Comparison of ENCODE assay signal across 8 cellular contexts in genomic region chr6:161370882-161371281, GRCh38.
DNase-seq lines count a peak whose midpoint lies in the region; ATAC-seq and TF ChIP-seq lines count a peak whose summit lies in the region.

No MANE protein-coding gene starts in this region.

- H3K4me3 Mint-ChIP-seq in activated CD4-positive, alpha-beta T cell treated with anti-CD3 and anti-CD28 coated beads, Interleukin-2, amount 10 ng/mL, durations not matched to agents 24 days and 14 days = no peak overlapping the region

- H3K27me3 Mint-ChIP-seq in activated CD4-positive, alpha-beta T cell treated with anti-CD3 and anti-CD28 coated beads, Interleukin-2, amount 10 ng/mL, durations not matched to agents 24 days and 14 days = no peaks in the 10 kb centered on the region

- H3K4me1 Mint-ChIP-seq in activated CD4-positive, alpha-beta T cell treated with anti-CD3 and anti-CD28 coated beads, Interleukin-2, amount 10 ng/mL, durations not matched to agents 24 days and 14 days = no peaks in the 10 kb centered on the region

- DNase-seq in BJ (ENCODE audit: low read depth) = no peak
- peak; percentile 7 for DNase-seq in NCI-H2227 treated with DMSO at 0.1 percent for 48 hours (lab: John Stamatoyannopoulos, UW)
- DNase-seq in activated CD4-positive, alpha-beta T cell treated with anti-CD3 and anti-CD28 coated beads, Interleukin-2, amount 10 ng/mL, durations not matched to agents 24 days and 14 days = peak; percentile 90
- DNase-seq in coronary artery (ENCODE audit: low spot score) = no peak
- DNase-seq in medulla oblongata (ENCODE audit: extremely low spot score) = peak; percentile 76
- DNase-seq in stimulated activated CD8-positive, alpha-beta memory T cell treated with anti-CD3 and anti-CD28 coated beads, Interleukin-2, amount 100 ng/mL, for 48 hours (ENCODE audit: low read depth in 2 of 2) = peak; percentile 29 to 39

- H3K27me3 ChIP-seq in BJ (ENCODE audit: control insufficient read depth, insufficient read depth, low read length) = no peaks in the 10 kb centered on the region

- H3K4me3 ChIP-seq in BJ (ENCODE audit: low read depth, low read length) = no peak overlapping the region
- no peak overlapping the region for H3K4me3 ChIP-seq in coronary artery

- intact Hi-C loops in activated CD4-positive, alpha-beta T cell treated with anti-CD3 and anti-CD28 coated beads, Interleukin-2, amount 10 ng/mL, durations not matched to agents 24 days and 14 days (cut with micrococcal nuclease) = loop anchor here (2.0 to 5.0 kb wide), 4 partner anchors 144 to 849 kb away; no protein-coding TSS in a partner anchor

- POLR2A ChIA-PET in BJ (lab: Charles Lee) = no interaction called here

- H3K36me3 Mint-ChIP-seq in activated CD4-positive, alpha-beta T cell treated with anti-CD3 and anti-CD28 coated beads, Interleukin-2, amount 10 ng/mL, durations not matched to agents 24 days and 14 days (ENCODE audit: low read depth) = no peaks in the 10 kb centered on the region

- no peaks in the 10 kb centered on the region for H3K9me3 Mint-ChIP-seq in activated CD4-positive, alpha-beta T cell treated with anti-CD3 and anti-CD28 coated beads, Interleukin-2, amount 10 ng/mL, durations not matched to agents 24 days and 14 days

- no peaks in the 10 kb centered on the region for H3K36me3 ChIP-seq in BJ (ENCODE audit: control insufficient read depth, insufficient read depth, low read length)

- H3K27ac ChIP-seq in coronary artery = no peak overlapping the region

- peak; percentile 97 for TF ChIP-seq CTCF in BJ (IDR thresholded peaks at IDR 0.05; ENCODE audit: insufficient read depth, low read depth, low read length)
- peak; percentile 62 for TF ChIP-seq CTCF in coronary artery (IDR thresholded peaks at IDR 0.05)

- no peak overlapping the region for H3K27ac Mint-ChIP-seq in activated CD4-positive, alpha-beta T cell treated with anti-CD3 and anti-CD28 coated beads, Interleukin-2, amount 10 ng/mL, durations not matched to agents 24 days and 14 days

- CTCF ChIA-PET in BJ (lab: Yijun Ruan, JAX) = interaction anchor here (0.7 to 10.0 kb wide), 24 partner anchors 9 to 851 kb away, joined by 3 to 244 read pairs (median 5); partner anchors contain the start of gene MAP3K4

- peak; percentile 94 for ATAC-seq in GM18870 (IDR thresholded peaks at IDR 0.05; ENCODE audit: unreplicated experiment)
- ATAC-seq in HG03108 (IDR thresholded peaks at IDR 0.05; ENCODE audit: unreplicated experiment) = peak; percentile 82

Comparison
In these comparisons a context has a peak if more than half of its experiments do, and no peak if none do; other contexts are left out.
1. DNase-seq: peak in NCI-H2227 treated with DMSO at 0.1 percent for 48 hours (single experiment), activated CD4-positive, alpha-beta T cell treated with anti-CD3 and anti-CD28 coated beads, Interleukin-2, amount 10 ng/mL, durations not matched to agents 24 days and 14 days (single experiment), medulla oblongata (single experiment) and stimulated activated CD8-positive, alpha-beta memory T cell treated with anti-CD3 and anti-CD28 coated beads, Interleukin-2, amount 100 ng/mL, for 48 hours (2 of 2); none in BJ (single experiment) and coronary artery (single experiment).